In the genomic region with DNA sequence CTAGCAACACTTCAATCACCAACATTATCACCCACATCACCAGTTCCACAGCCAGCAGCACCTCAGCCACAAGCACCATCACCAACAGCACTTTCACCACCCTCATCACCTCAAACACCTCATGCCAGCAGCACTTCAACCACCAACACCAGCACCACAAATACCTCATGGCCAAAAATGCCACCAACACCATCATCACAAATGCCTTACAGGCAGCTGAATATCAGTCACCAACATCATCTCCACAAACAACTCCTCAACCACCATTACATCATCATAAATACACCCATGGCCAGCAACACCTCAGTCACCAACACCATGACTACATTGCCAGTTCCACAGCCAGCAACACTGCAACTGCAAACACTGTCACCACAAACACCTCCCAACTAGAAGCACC, we compare ENCODE assay signal across 18 cellular contexts. TPM values are rescaled to one million over a fixed set of nuclear protein-coding genes. Genes with fewer than 3 reads are reported as not detected.
DNase-seq lines count a peak whose midpoint lies in the region; ATAC-seq, FAIRE-seq and TF ChIP-seq lines count a peak whose summit lies in the region.
"Had no signal": no experiment of that assay in that cellular context is flagged by ENCODE, and none has a peak within 500 bp of the region (broad histone marks: within the 10 kb centered on the region; RNA-seq: fewer than 3 reads in every experiment).

No MANE protein-coding gene starts in this region.

- FAIRE-seq in HepG2 (lab: Jason Lieb, UNC) (no peak), H54 (lab: Jason Lieb, UNC) (no peak)

- H3K27ac Mint-ChIP-seq in activated CD4-positive, alpha-beta T cell treated with anti-CD3 and anti-CD28 coated beads for 36 hours: no peak overlapping the region
- no peak overlapping the region for H3K27ac Mint-ChIP-seq in activated CD4-positive, alpha-beta T cell treated with anti-CD3 and anti-CD28 coated beads, Interleukin-2, amount 10 ng/mL, durations not matched to agents 24 days and 14 days
- H3K27ac Mint-ChIP-seq in natural killer cell (no peak overlapping the region), neural progenitor cell (no peak overlapping the region)

- H3K9me3 ChIP-seq in HepG2 (ENCODE audit: low read length): no peaks in the 10 kb centered on the region
- H3K9me3 ChIP-seq in right lobe of liver: no peaks in the 10 kb centered on the region
- no peaks in the 10 kb centered on the region for H3K9me3 ChIP-seq in neural progenitor cell (ENCODE audit: low read depth)

- ATAC-seq in activated CD4-positive, alpha-beta T cell treated with anti-CD3 and anti-CD28 coated beads for 36 hours: peak; percentile 23
- no peak for ATAC-seq in HepG2
- no peak for ATAC-seq in right lobe of liver
- peak; percentile 35 to 49 (median 35) for ATAC-seq in natural killer cell

- H3K36me3 Mint-ChIP-seq in activated CD4-positive, alpha-beta T cell treated with anti-CD3 and anti-CD28 coated beads for 36 hours (ENCODE audit: low read depth): no peaks in the 10 kb centered on the region
- no peaks in the 10 kb centered on the region for H3K36me3 Mint-ChIP-seq in activated CD4-positive, alpha-beta T cell treated with anti-CD3 and anti-CD28 coated beads, Interleukin-2, amount 10 ng/mL, durations not matched to agents 24 days and 14 days (ENCODE audit: low read depth)
- no peaks in the 10 kb centered on the region for H3K36me3 Mint-ChIP-seq in natural killer cell
- no peaks in the 10 kb centered on the region for H3K36me3 Mint-ChIP-seq in neural progenitor cell

- DNase-seq in activated CD4-positive, alpha-beta T cell treated with anti-CD3 and anti-CD28 coated beads for 36 hours: no peak
- no peak for DNase-seq in activated CD4-positive, alpha-beta T cell treated with anti-CD3 and anti-CD28 coated beads, Interleukin-2, amount 10 ng/mL, durations not matched to agents 24 days and 14 days
- DNase-seq in HepG2 (ENCODE audit: low spot score) (no peak), right lobe of liver (no peak), natural killer cell (peak; percentile 52), H54 (ENCODE audit: insufficient read length, low spot score) (no peak), neural progenitor cell (ENCODE audit: low spot score) (no peak), ecto neural progenitor cell (ENCODE audit: low spot score) (no peak)
- DNase-seq: 8988T, Karpas-422, MM.1S, NCI-H1105, NCI-H187, NCI-H446 treated with DMSO at 0.1 percent for 48 hours, NCI-H774, PC-9 had no signal

- H3K9ac ChIP-seq in HepG2 (ENCODE audit: insufficient read depth, low read depth, low read length): no peak overlapping the region
- H3K9ac ChIP-seq in neural progenitor cell: no peak overlapping the region
- H3K9ac ChIP-seq: BLaER1 treated with 17β-estradiol and CSF1 and Interleukin-3, amounts not matched to agents 10 nM and 100 nM had no signal

- in situ Hi-C loops in HepG2 (cut with HindIII; ENCODE audit: extremely low pct_ligation_motif_present, low pct_unique_long_range_greater_than_20kb): no loop called here

- TF ChIP-seq RAD21 in HepG2 (CRISPR knock-in tag; IDR thresholded peaks at IDR 0.05): no peak

- no peak overlapping the region for H3K27ac ChIP-seq in HepG2 (ENCODE audit: extremely low read length, insufficient read depth, low read length)
- no peak overlapping the region for H3K27ac ChIP-seq in right lobe of liver
- H3K27ac ChIP-seq in neural progenitor cell: no peak overlapping the region
- H3K27ac ChIP-seq: BLaER1 treated with 17β-estradiol and CSF1 and Interleukin-3, amounts not matched to agents 10 nM and 100 nM; PC-9 had no signal

- no peaks in the 10 kb centered on the region for H3F3A ChIP-seq in neural progenitor cell (ENCODE audit: low read depth)

- no peak overlapping the region for H3K4me3 ChIP-seq in HepG2 (replicated peaks in 1 of 3; ENCODE audit: insufficient read depth in 1 of 3, low read depth in 2 of 3, low read length in 3 of 3)
- no peak overlapping the region for H3K4me3 ChIP-seq in right lobe of liver
- no peak overlapping the region for H3K4me3 ChIP-seq in neural progenitor cell
- H3K4me3 ChIP-seq: BLaER1 treated with 17β-estradiol and CSF1 and Interleukin-3, amounts not matched to agents 10 nM and 100 nM; PC-9 had no signal

- H3K4me3 Mint-ChIP-seq in activated CD4-positive, alpha-beta T cell treated with anti-CD3 and anti-CD28 coated beads for 36 hours: no peak overlapping the region
- no peak overlapping the region for H3K4me3 Mint-ChIP-seq in activated CD4-positive, alpha-beta T cell treated with anti-CD3 and anti-CD28 coated beads, Interleukin-2, amount 10 ng/mL, durations not matched to agents 24 days and 14 days
- no peak overlapping the region for H3K4me3 Mint-ChIP-seq in natural killer cell
- H3K4me3 Mint-ChIP-seq in neural progenitor cell: no peak overlapping the region

- no peaks in the 10 kb centered on the region for H4K20me1 ChIP-seq in HepG2 (ENCODE audit: insufficient read depth, low read length)
- no peaks in the 10 kb centered on the region for H4K20me1 ChIP-seq in neural progenitor cell (ENCODE audit: low read depth)

- no peaks in the 10 kb centered on the region for H3K9me3 Mint-ChIP-seq in activated CD4-positive, alpha-beta T cell treated with anti-CD3 and anti-CD28 coated beads for 36 hours (ENCODE audit: low read depth)
- no peaks in the 10 kb centered on the region for H3K9me3 Mint-ChIP-seq in activated CD4-positive, alpha-beta T cell treated with anti-CD3 and anti-CD28 coated beads, Interleukin-2, amount 10 ng/mL, durations not matched to agents 24 days and 14 days
- H3K9me3 Mint-ChIP-seq in natural killer cell (no peaks in the 10 kb centered on the region), neural progenitor cell (no peaks in the 10 kb centered on the region)

- TF ChIP-seq CTCF in HepG2 (CRISPR knock-in tag; IDR thresholded peaks at IDR 0.05): no peak
- TF ChIP-seq CTCF in right lobe of liver (IDR thresholded peaks at IDR 0.05): no peak
- no peak for TF ChIP-seq CTCF in natural killer cell (IDR thresholded peaks at IDR 0.05)
- TF ChIP-seq CTCF in neural progenitor cell (IDR thresholded peaks at IDR 0.05): no peak

- H3K36me3 ChIP-seq in HepG2 (replicated peaks in 1 of 2; ENCODE audit: control insufficient read depth in 1 of 2, insufficient read depth in 2 of 2, low read length in 2 of 2) (no peaks in the 10 kb centered on the region), right lobe of liver (no peaks in the 10 kb centered on the region), neural progenitor cell (no peaks in the 10 kb centered on the region)

- H3K79me2 ChIP-seq in HepG2 (ENCODE audit: insufficient read depth, low read length) (no peaks in the 10 kb centered on the region), neural progenitor cell (ENCODE audit: low read depth) (no peaks in the 10 kb centered on the region)

- POLR2A ChIA-PET in activated CD4-positive, alpha-beta T cell treated with anti-CD3 and anti-CD28 coated beads for 36 hours (lab: Charles Lee): no interaction called here
- POLR2A ChIA-PET in HepG2 (lab: Yijun Ruan, JAX): no interaction called here

- H3K27me3 ChIP-seq in HepG2 (ENCODE audit: control insufficient read depth in 1 of 2, insufficient read depth in 2 of 2, low read length in 2 of 2) (peaks cover 3 to 14% of the 10 kb centered on the region in 2 experiments; a peak in 4 of 5 replicates), right lobe of liver (no peaks in the 10 kb centered on the region), neural progenitor cell (peaks cover 15% of the 10 kb centered on the region)

- TF ChIP-seq EP300 in HepG2 (IDR thresholded peaks at IDR 0.05; ENCODE audit: low read depth in 2 of 2, low read length in 2 of 2) (no peak), HepG2 (CRISPR knock-in tag; IDR thresholded peaks at IDR 0.05; ENCODE audit: borderline replicate concordance) (no peak)

- H3K4me1 ChIP-seq in HepG2 (ENCODE audit: insufficient read depth, low read length) (no peaks in the 10 kb centered on the region), right lobe of liver (no peaks in the 10 kb centered on the region), neural progenitor cell (no peaks in the 10 kb centered on the region)

- H3K4me1 Mint-ChIP-seq in activated CD4-positive, alpha-beta T cell treated with anti-CD3 and anti-CD28 coated beads for 36 hours: no peaks in the 10 kb centered on the region
- H3K4me1 Mint-ChIP-seq in activated CD4-positive, alpha-beta T cell treated with anti-CD3 and anti-CD28 coated beads, Interleukin-2, amount 10 ng/mL, durations not matched to agents 24 days and 14 days: no peaks in the 10 kb centered on the region
- H3K4me1 Mint-ChIP-seq in natural killer cell: no peaks in the 10 kb centered on the region
- H3K4me1 Mint-ChIP-seq in neural progenitor cell: no peaks in the 10 kb centered on the region

- no TSS peak for BruUV-seq in HepG2 (replicated peaks; lab: Mats Ljungman, UMichigan)

- H3K27me3 Mint-ChIP-seq in activated CD4-positive, alpha-beta T cell treated with anti-CD3 and anti-CD28 coated beads for 36 hours: peaks cover 3% of the 10 kb centered on the region
- H3K27me3 Mint-ChIP-seq in activated CD4-positive, alpha-beta T cell treated with anti-CD3 and anti-CD28 coated beads, Interleukin-2, amount 10 ng/mL, durations not matched to agents 24 days and 14 days: peaks cover under 1% of the 10 kb centered on the region
- H3K27me3 Mint-ChIP-seq in natural killer cell (ENCODE audit: low read depth in 2 of 2) (peaks cover 0 to under 1% of the 10 kb centered on the region in 2 donors), neural progenitor cell (ENCODE audit: insufficient read depth, low read depth) (peaks cover 3% of the 10 kb centered on the region)

- H3K4me2 ChIP-seq in HepG2 (ENCODE audit: low read depth, low read length) (no peak overlapping the region), neural progenitor cell (no peak overlapping the region)
- H3K4me2 ChIP-seq: BLaER1 treated with 17β-estradiol and CSF1 and Interleukin-3, amounts not matched to agents 10 nM and 100 nM; PC-9 had no signal

- H2AFZ ChIP-seq in HepG2 (ENCODE audit: low read length): no peak overlapping the region
- no peak overlapping the region for H2AFZ ChIP-seq in neural progenitor cell (replicated peaks)
- H2AFZ ChIP-seq: PC-9 had no signal

- intact Hi-C loops in activated CD4-positive, alpha-beta T cell treated with anti-CD3 and anti-CD28 coated beads for 36 hours (cut with DNase I, micrococcal nuclease): no loop called here
- intact Hi-C loops in activated CD4-positive, alpha-beta T cell treated with anti-CD3 and anti-CD28 coated beads, Interleukin-2, amount 10 ng/mL, durations not matched to agents 24 days and 14 days (cut with micrococcal nuclease): no loop called here
- intact Hi-C loops in HepG2 (cut with micrococcal nuclease; ENCODE audit: unreplicated experiment) (no loop called here), right lobe of liver (cut with DNase I) (no loop called here), natural killer cell (cut with micrococcal nuclease) (loop anchor here (2.0 to 5.0 kb wide), 2 partner anchors 115 to 499 kb away; no protein-coding TSS in a partner anchor)

- CTCF ChIA-PET in activated CD4-positive, alpha-beta T cell treated with anti-CD3 and anti-CD28 coated beads for 36 hours (lab: Charles Lee): interaction anchor here (1.0 kb wide), 1 partner anchor 10 kb away, joined by 3 read pairs; the partner anchor contains the start of gene TRAPPC5
- CTCF ChIA-PET in HepG2 (lab: Yijun Ruan, JAX; ENCODE audit: low intra/inter-chr PET ratio, low total read pairs): no interaction called here

- TF ChIP-seq POLR2A in HepG2 (IDR thresholded peaks at IDR 0.05; ENCODE audit: insufficient read depth in 1 of 2, low read depth in 2 of 2, low read length in 2 of 2): no peak
- TF ChIP-seq POLR2A in right lobe of liver (IDR thresholded peaks at IDR 0.05): no peak
- TF ChIP-seq POLR2A in H54 (IDR thresholded peaks at IDR 0.05; ENCODE audit: low read depth, low read length): no peak

RNA-seq across cellular contexts. Expression of gene FCER2, which starts 10.4 kb away (rescaled TPM):
- 1 to 10 TPM; 2.6 to 3.5 TPM for total RNA-seq in activated CD4-positive, alpha-beta T cell treated with anti-CD3 and anti-CD28 coated beads for 36 hours
- total RNA-seq in activated CD4-positive, alpha-beta T cell treated with anti-CD3 and anti-CD28 coated beads, Interleukin-2, amount 10 ng/mL, durations not matched to agents 24 days and 14 days: not detected in 2 replicates
- total RNA-seq in HepG2 (2016; rRNA removed; fragmentation: Illumina TruSeq; extraction: Trizol) (not detected in 2 replicates), right lobe of liver (under 1 TPM in 2 of 6 experiments, not detected in 4; 0.18 to 0.29 TPM), natural killer cell (1 to 10 TPM in 2 of 3 donors, under 1 TPM in 1; 0.52 to 1.2 (median 1.0) TPM), neural progenitor cell (ENCODE audit: low replicate concordance) (not detected in 2 replicates)
- total RNA-seq in HepG2 (2016; cell fraction: cytosol; rRNA removed; fragmentation: Illumina TruSeq; extraction: Trizol; ENCODE audit: low read depth): not detected in 2 replicates
- total RNA-seq in HepG2 (2016; cell fraction: insoluble cytoplasmic fraction; rRNA removed; fragmentation: Illumina TruSeq; extraction: Trizol): not detected in 2 replicates
- not detected in 2 replicates for total RNA-seq in HepG2 (2016; cell fraction: membrane; rRNA removed; fragmentation: Illumina TruSeq; extraction: Trizol)
- total RNA-seq in HepG2 (2016; cell fraction: nucleus; rRNA removed; fragmentation: Illumina TruSeq; extraction: Trizol): not detected in 2 replicates
- polyA plus RNA-seq in HepG2 (2011; rRNA removed): not detected in 2 replicates
- 0.03 TPM in 1 of 2 replicates, not detected in the other for polyA plus RNA-seq in HepG2 (2011; cell fraction: cytosol; rRNA removed)
- 0.09 TPM in 1 of 2 replicates, not detected in the other for polyA plus RNA-seq in HepG2 (2011; cell fraction: nucleus; rRNA removed)
- polyA plus RNA-seq in HepG2 (2012): not detected in 2 replicates
- not detected in 2 replicates for polyA plus RNA-seq in HepG2 (2016; cell fraction: cytosol; fragmentation: Illumina TruSeq; extraction: Trizol; ENCODE audit: low read depth)
- not detected in 2 replicates for polyA plus RNA-seq in HepG2 (2016; cell fraction: insoluble cytoplasmic fraction; fragmentation: Illumina TruSeq; extraction: Trizol; ENCODE audit: low read depth)
- polyA plus RNA-seq in HepG2 (2016; cell fraction: membrane; fragmentation: Illumina TruSeq; extraction: Trizol; ENCODE audit: low read depth): not detected in 2 replicates
- not detected in 2 replicates for polyA plus RNA-seq in HepG2 (2016; cell fraction: nucleus; fragmentation: Illumina TruSeq; extraction: Trizol; ENCODE audit: insufficient read depth, low read depth)
- polyA minus RNA-seq in HepG2 (2011; rRNA and poly(A)+ RNA removed; ENCODE audit: low replicate concordance): 0.14 TPM in 1 of 2 replicates, not detected in the other
- not detected in 2 replicates for polyA minus RNA-seq in HepG2 (2011; cell fraction: cytosol; rRNA and poly(A)+ RNA removed)
- not detected in 2 replicates for polyA minus RNA-seq in HepG2 (2011; cell fraction: nucleus; rRNA and poly(A)+ RNA removed)
- total RNA-seq: H4, PC-9 had no signal

RNA-seq across cellular contexts. Expression of gene TRAPPC5, which starts 10.9 kb away (rescaled TPM):
- total RNA-seq in activated CD4-positive, alpha-beta T cell treated with anti-CD3 and anti-CD28 coated beads for 36 hours: 10 to 100 TPM; 90.2 to 95.2 TPM
- 82.9 and 84.1 TPM in 2 replicates for total RNA-seq in activated CD4-positive, alpha-beta T cell treated with anti-CD3 and anti-CD28 coated beads, Interleukin-2, amount 10 ng/mL, durations not matched to agents 24 days and 14 days
- total RNA-seq in HepG2 (2016; rRNA removed; fragmentation: Illumina TruSeq; extraction: Trizol) (74.8 and 78.7 TPM in 2 replicates), right lobe of liver (10 to 100 TPM; 41.7 to 66.5 (median 52.0) TPM), natural killer cell (10 to 100 TPM; 53.8 to 58.8 (median 54.2) TPM), neural progenitor cell (ENCODE audit: low replicate concordance) (24.4 and 53.7 TPM in 2 replicates)
- total RNA-seq in HepG2 (2016; cell fraction: cytosol; rRNA removed; fragmentation: Illumina TruSeq; extraction: Trizol; ENCODE audit: low read depth): 73.7 and 88.2 TPM in 2 replicates
- 85.8 and 87.4 TPM in 2 replicates for total RNA-seq in HepG2 (2016; cell fraction: insoluble cytoplasmic fraction; rRNA removed; fragmentation: Illumina TruSeq; extraction: Trizol)
- total RNA-seq in HepG2 (2016; cell fraction: membrane; rRNA removed; fragmentation: Illumina TruSeq; extraction: Trizol): 66.2 and 93.1 TPM in 2 replicates
- 38.3 and 41.5 TPM in 2 replicates for total RNA-seq in HepG2 (2016; cell fraction: nucleus; rRNA removed; fragmentation: Illumina TruSeq; extraction: Trizol)
- polyA plus RNA-seq in HepG2 (2011; rRNA removed): 38.5 and 53.6 TPM in 2 replicates
- polyA plus RNA-seq in HepG2 (2011; cell fraction: cytosol; rRNA removed): 23.1 and 50.4 TPM in 2 replicates
- polyA plus RNA-seq in HepG2 (2011; cell fraction: nucleus; rRNA removed): 17.6 and 18.8 TPM in 2 replicates
- polyA plus RNA-seq in HepG2 (2012): 25.3 and 48.3 TPM in 2 replicates
- 68.2 and 80.1 TPM in 2 replicates for polyA plus RNA-seq in HepG2 (2016; cell fraction: cytosol; fragmentation: Illumina TruSeq; extraction: Trizol; ENCODE audit: low read depth)
- polyA plus RNA-seq in HepG2 (2016; cell fraction: insoluble cytoplasmic fraction; fragmentation: Illumina TruSeq; extraction: Trizol; ENCODE audit: low read depth): 78.0 and 80.4 TPM in 2 replicates
- 55.0 and 69.6 TPM in 2 replicates for polyA plus RNA-seq in HepG2 (2016; cell fraction: membrane; fragmentation: Illumina TruSeq; extraction: Trizol; ENCODE audit: low read depth)
- 68.2 and 71.7 TPM in 2 replicates for polyA plus RNA-seq in HepG2 (2016; cell fraction: nucleus; fragmentation: Illumina TruSeq; extraction: Trizol; ENCODE audit: insufficient read depth, low read depth)
- polyA minus RNA-seq in HepG2 (2011; rRNA and poly(A)+ RNA removed; ENCODE audit: low replicate concordance): 46.6 and 82.5 TPM in 2 replicates
- polyA minus RNA-seq in HepG2 (2011; cell fraction: cytosol; rRNA and poly(A)+ RNA removed): 36.2 and 41.8 TPM in 2 replicates
- polyA minus RNA-seq in HepG2 (2011; cell fraction: nucleus; rRNA and poly(A)+ RNA removed): 1.1 and 1.3 TPM in 2 replicates

RNA-seq across cellular contexts. Expression of gene MCEMP1, which starts 14.6 kb away (rescaled TPM):
- not detected for total RNA-seq in activated CD4-positive, alpha-beta T cell treated with anti-CD3 and anti-CD28 coated beads for 36 hours
- not detected in 2 replicates for total RNA-seq in activated CD4-positive, alpha-beta T cell treated with anti-CD3 and anti-CD28 coated beads, Interleukin-2, amount 10 ng/mL, durations not matched to agents 24 days and 14 days
- total RNA-seq in HepG2 (2016; rRNA removed; fragmentation: Illumina TruSeq; extraction: Trizol): not detected in 2 replicates
- total RNA-seq in HepG2 (2016; cell fraction: cytosol; rRNA removed; fragmentation: Illumina TruSeq; extraction: Trizol; ENCODE audit: low read depth): not detected in 2 replicates
- total RNA-seq in HepG2 (2016; cell fraction: insoluble cytoplasmic fraction; rRNA removed; fragmentation: Illumina TruSeq; extraction: Trizol): not detected in 2 replicates
- total RNA-seq in HepG2 (2016; cell fraction: membrane; rRNA removed; fragmentation: Illumina TruSeq; extraction: Trizol): not detected in 2 replicates
- total RNA-seq in HepG2 (2016; cell fraction: nucleus; rRNA removed; fragmentation: Illumina TruSeq; extraction: Trizol): not detected in 2 replicates
- polyA plus RNA-seq in HepG2 (2011; rRNA removed): not detected in 2 replicates
- polyA plus RNA-seq in HepG2 (2011; cell fraction: cytosol; rRNA removed): 0.04 TPM in 1 of 2 replicates, not detected in the other
- not detected in 2 replicates for polyA plus RNA-seq in HepG2 (2011; cell fraction: nucleus; rRNA removed)
- polyA plus RNA-seq in HepG2 (2012): not detected in 2 replicates
- polyA plus RNA-seq in HepG2 (2016; cell fraction: cytosol; fragmentation: Illumina TruSeq; extraction: Trizol; ENCODE audit: low read depth): not detected in 2 replicates
- not detected in 2 replicates for polyA plus RNA-seq in HepG2 (2016; cell fraction: insoluble cytoplasmic fraction; fragmentation: Illumina TruSeq; extraction: Trizol; ENCODE audit: low read depth)
- polyA plus RNA-seq in HepG2 (2016; cell fraction: membrane; fragmentation: Illumina TruSeq; extraction: Trizol; ENCODE audit: low read depth): not detected in 2 replicates
- not detected in 2 replicates for polyA plus RNA-seq in HepG2 (2016; cell fraction: nucleus; fragmentation: Illumina TruSeq; extraction: Trizol; ENCODE audit: insufficient read depth, low read depth)
- not detected in 2 replicates for polyA minus RNA-seq in HepG2 (2011; rRNA and poly(A)+ RNA removed; ENCODE audit: low replicate concordance)
- polyA minus RNA-seq in HepG2 (2011; cell fraction: cytosol; rRNA and poly(A)+ RNA removed): not detected in 2 replicates
- not detected in 2 replicates for polyA minus RNA-seq in HepG2 (2011; cell fraction: nucleus; rRNA and poly(A)+ RNA removed)
- total RNA-seq in right lobe of liver: under 1 TPM; 0.11 to 0.86 (median 0.34) TPM
- 1 to 10 TPM in 2 of 3 donors, under 1 TPM in 1; 0.59 to 4.8 (median 1.8) TPM for total RNA-seq in natural killer cell
- total RNA-seq in neural progenitor cell (ENCODE audit: low replicate concordance): not detected in 2 replicates
- total RNA-seq: H4, PC-9 had no signal

RNA-seq across cellular contexts. Expression of gene RETN, which starts 22.6 kb away (rescaled TPM):
- not detected for total RNA-seq in activated CD4-positive, alpha-beta T cell treated with anti-CD3 and anti-CD28 coated beads for 36 hours
- total RNA-seq in activated CD4-positive, alpha-beta T cell treated with anti-CD3 and anti-CD28 coated beads, Interleukin-2, amount 10 ng/mL, durations not matched to agents 24 days and 14 days: not detected in 2 replicates
- total RNA-seq in HepG2 (2016; rRNA removed; fragmentation: Illumina TruSeq; extraction: Trizol) (not detected in 2 replicates), right lobe of liver (1 to 10 TPM in 1 of 6 experiments, under 1 TPM in 1, not detected in 4; 0.63 to 2.4 TPM), natural killer cell (1 to 10 TPM in 1 of 3 donors, not detected in 2; 3.8 TPM), neural progenitor cell (ENCODE audit: low replicate concordance) (not detected in 2 replicates)
- total RNA-seq in HepG2 (2016; cell fraction: cytosol; rRNA removed; fragmentation: Illumina TruSeq; extraction: Trizol; ENCODE audit: low read depth): not detected in 2 replicates
- not detected in 2 replicates for total RNA-seq in HepG2 (2016; cell fraction: insoluble cytoplasmic fraction; rRNA removed; fragmentation: Illumina TruSeq; extraction: Trizol)
- total RNA-seq in HepG2 (2016; cell fraction: membrane; rRNA removed; fragmentation: Illumina TruSeq; extraction: Trizol): not detected in 2 replicates
- not detected in 2 replicates for total RNA-seq in HepG2 (2016; cell fraction: nucleus; rRNA removed; fragmentation: Illumina TruSeq; extraction: Trizol)
- not detected in 2 replicates for polyA plus RNA-seq in HepG2 (2011; rRNA removed)
- not detected in 2 replicates for polyA plus RNA-seq in HepG2 (2011; cell fraction: cytosol; rRNA removed)
- polyA plus RNA-seq in HepG2 (2011; cell fraction: nucleus; rRNA removed): not detected in 2 replicates
- polyA plus RNA-seq in HepG2 (2012): not detected in 2 replicates
- not detected in 2 replicates for polyA plus RNA-seq in HepG2 (2016; cell fraction: cytosol; fragmentation: Illumina TruSeq; extraction: Trizol; ENCODE audit: low read depth)
- polyA plus RNA-seq in HepG2 (2016; cell fraction: insoluble cytoplasmic fraction; fragmentation: Illumina TruSeq; extraction: Trizol; ENCODE audit: low read depth): not detected in 2 replicates
- polyA plus RNA-seq in HepG2 (2016; cell fraction: membrane; fragmentation: Illumina TruSeq; extraction: Trizol; ENCODE audit: low read depth): not detected in 2 replicates
- not detected in 2 replicates for polyA plus RNA-seq in HepG2 (2016; cell fraction: nucleus; fragmentation: Illumina TruSeq; extraction: Trizol; ENCODE audit: insufficient read depth, low read depth)
- polyA minus RNA-seq in HepG2 (2011; rRNA and poly(A)+ RNA removed; ENCODE audit: low replicate concordance): not detected in 2 replicates
- polyA minus RNA-seq in HepG2 (2011; cell fraction: cytosol; rRNA and poly(A)+ RNA removed): not detected in 2 replicates
- polyA minus RNA-seq in HepG2 (2011; cell fraction: nucleus; rRNA and poly(A)+ RNA removed): not detected in 2 replicates
- total RNA-seq: H4, PC-9 had no signal

RNA-seq across cellular contexts. Expression of gene CLEC4G, which starts 40.4 kb away (rescaled TPM):
- total RNA-seq in activated CD4-positive, alpha-beta T cell treated with anti-CD3 and anti-CD28 coated beads for 36 hours: not detected
- not detected in 2 replicates for total RNA-seq in activated CD4-positive, alpha-beta T cell treated with anti-CD3 and anti-CD28 coated beads, Interleukin-2, amount 10 ng/mL, durations not matched to agents 24 days and 14 days
- total RNA-seq in HepG2 (2016; rRNA removed; fragmentation: Illumina TruSeq; extraction: Trizol) (not detected in 2 replicates), right lobe of liver (10 to 100 TPM; 25.7 to 59.0 (median 38.2) TPM), natural killer cell (not detected), neural progenitor cell (ENCODE audit: low replicate concordance) (not detected in 2 replicates)
- total RNA-seq in HepG2 (2016; cell fraction: cytosol; rRNA removed; fragmentation: Illumina TruSeq; extraction: Trizol; ENCODE audit: low read depth): not detected in 2 replicates
- not detected in 2 replicates for total RNA-seq in HepG2 (2016; cell fraction: insoluble cytoplasmic fraction; rRNA removed; fragmentation: Illumina TruSeq; extraction: Trizol)
- total RNA-seq in HepG2 (2016; cell fraction: membrane; rRNA removed; fragmentation: Illumina TruSeq; extraction: Trizol): not detected in 2 replicates
- total RNA-seq in HepG2 (2016; cell fraction: nucleus; rRNA removed; fragmentation: Illumina TruSeq; extraction: Trizol): not detected in 2 replicates
- polyA plus RNA-seq in HepG2 (2011; rRNA removed): not detected in 2 replicates
- polyA plus RNA-seq in HepG2 (2011; cell fraction: cytosol; rRNA removed): not detected in 2 replicates
- polyA plus RNA-seq in HepG2 (2011; cell fraction: nucleus; rRNA removed): not detected in 2 replicates
- not detected in 2 replicates for polyA plus RNA-seq in HepG2 (2012)
- not detected in 2 replicates for polyA plus RNA-seq in HepG2 (2016; cell fraction: cytosol; fragmentation: Illumina TruSeq; extraction: Trizol; ENCODE audit: low read depth)
- polyA plus RNA-seq in HepG2 (2016; cell fraction: insoluble cytoplasmic fraction; fragmentation: Illumina TruSeq; extraction: Trizol; ENCODE audit: low read depth): not detected in 2 replicates
- not detected in 2 replicates for polyA plus RNA-seq in HepG2 (2016; cell fraction: membrane; fragmentation: Illumina TruSeq; extraction: Trizol; ENCODE audit: low read depth)
- not detected in 2 replicates for polyA plus RNA-seq in HepG2 (2016; cell fraction: nucleus; fragmentation: Illumina TruSeq; extraction: Trizol; ENCODE audit: insufficient read depth, low read depth)
- polyA minus RNA-seq in HepG2 (2011; rRNA and poly(A)+ RNA removed; ENCODE audit: low replicate concordance): not detected in 2 replicates
- polyA minus RNA-seq in HepG2 (2011; cell fraction: cytosol; rRNA and poly(A)+ RNA removed): not detected in 2 replicates
- polyA minus RNA-seq in HepG2 (2011; cell fraction: nucleus; rRNA and poly(A)+ RNA removed): not detected in 2 replicates
- total RNA-seq: H4, PC-9 had no signal

Comparison
In these comparisons a context has a peak if more than half of its experiments do, and no peak if none do; other contexts are left out.
1. ATAC-seq: peak in activated CD4-positive, alpha-beta T cell treated with anti-CD3 and anti-CD28 coated beads for 36 hours (single experiment) and natural killer cell (3 of 3); none in HepG2 (single experiment) and right lobe of liver (0 of 4).